In the genomic region with DNA sequence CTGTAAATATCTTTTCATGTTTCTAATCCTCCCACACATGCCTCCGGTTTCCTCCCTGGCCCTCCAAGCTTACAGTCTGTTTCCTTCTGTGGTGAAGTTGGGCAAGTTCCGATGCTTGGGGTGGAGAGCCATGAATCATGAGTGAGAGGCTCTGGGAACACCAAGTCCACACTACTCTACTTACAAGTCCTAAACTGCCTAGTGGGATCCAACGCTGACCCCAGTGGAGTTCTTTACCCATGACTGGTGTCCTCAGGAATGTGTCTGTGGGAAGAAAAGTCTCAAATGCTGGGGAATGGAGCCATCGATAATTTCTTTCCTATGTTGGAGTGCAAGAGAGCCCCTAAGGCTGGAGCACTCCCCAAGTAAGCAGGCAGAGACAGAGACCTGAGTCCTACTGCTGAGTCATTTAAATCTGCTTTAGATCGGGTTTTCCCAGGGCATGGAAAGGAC, we compare ENCODE assay signal across 8 cellular contexts.
A peak's percentile ranks its signal among the peaks of the same experiment; 100 is the strongest.
DNase-seq lines count a peak whose midpoint lies in the region; ATAC-seq and TF ChIP-seq lines count a peak whose summit lies in the region.

No MANE protein-coding gene starts in this region.

- peaks cover 9% of the 10 kb centered on the region for H3K4me1 Mint-ChIP-seq in activated T-helper 17 cell treated with anti-CD3 and anti-CD28 coated beads, Interleukin-2, amount 50 U/mL, for 72 hours
- H3K4me1 Mint-ChIP-seq in stimulated activated naive B cell treated with anti-CD40 and anti-IgM and Interleukin-4, amounts not matched to agents 10 μg/mL and 1 μg/mL and 100 μg/mL, for 72 hours: peaks cover 4 to 19% of the 10 kb centered on the region in 2 donors

- no peak overlapping the region for H3K4me3 Mint-ChIP-seq in activated T-helper 17 cell treated with anti-CD3 and anti-CD28 coated beads, Interleukin-2, amount 50 U/mL, for 72 hours
- H3K4me3 Mint-ChIP-seq in stimulated activated naive B cell treated with anti-CD40 and anti-IgM and Interleukin-4, amounts not matched to agents 10 μg/mL and 1 μg/mL and 100 μg/mL, for 72 hours: no peak overlapping the region

- H3K9me3 ChIP-seq in right atrium auricular region: no peaks in the 10 kb centered on the region

- peak; percentile 16 for ATAC-seq in activated T-helper 17 cell treated with anti-CD3 and anti-CD28 coated beads, Interleukin-2, amount 50 U/mL, for 72 hours (replicated peaks)
- peak; percentile 30 to 38 for ATAC-seq in stimulated activated naive B cell treated with anti-CD40 and anti-IgM and Interleukin-4, amounts not matched to agents 10 μg/mL and 1 μg/mL and 100 μg/mL, for 72 hours (replicated peaks)
- ATAC-seq in HG02885 (IDR thresholded peaks at IDR 0.05; ENCODE audit: poor library complexity, unreplicated experiment): no peak

- no peaks in the 10 kb centered on the region for H3K27me3 Mint-ChIP-seq in activated T-helper 17 cell treated with anti-CD3 and anti-CD28 coated beads, Interleukin-2, amount 50 U/mL, for 72 hours
- no peaks in the 10 kb centered on the region for H3K27me3 Mint-ChIP-seq in stimulated activated naive B cell treated with anti-CD40 and anti-IgM and Interleukin-4, amounts not matched to agents 10 μg/mL and 1 μg/mL and 100 μg/mL, for 72 hours

- no peaks in the 10 kb centered on the region for H3K36me3 Mint-ChIP-seq in activated T-helper 17 cell treated with anti-CD3 and anti-CD28 coated beads, Interleukin-2, amount 50 U/mL, for 72 hours (ENCODE audit: low read depth)
- H3K36me3 Mint-ChIP-seq in stimulated activated naive B cell treated with anti-CD40 and anti-IgM and Interleukin-4, amounts not matched to agents 10 μg/mL and 1 μg/mL and 100 μg/mL, for 72 hours: peaks cover 2 to 12% of the 10 kb centered on the region in 2 donors

- H3K4me1 ChIP-seq in right atrium auricular region: peaks cover 0 to 22% of the 10 kb centered on the region in 2 donors

- no peaks in the 10 kb centered on the region for H3K9me3 Mint-ChIP-seq in activated T-helper 17 cell treated with anti-CD3 and anti-CD28 coated beads, Interleukin-2, amount 50 U/mL, for 72 hours
- H3K9me3 Mint-ChIP-seq in stimulated activated naive B cell treated with anti-CD40 and anti-IgM and Interleukin-4, amounts not matched to agents 10 μg/mL and 1 μg/mL and 100 μg/mL, for 72 hours: peaks cover 0 to 3% of the 10 kb centered on the region in 2 donors

- peak; percentile 93 for DNase-seq in KG1 (lab: John Stamatoyannopoulos, UW)
- DNase-seq in right atrium auricular region (ENCODE audit: low spot score): peak; percentile 93
- DNase-seq in stimulated activated naive B cell treated with anti-CD40 and anti-IgM and Interleukin-4, amounts not matched to agents 10 μg/mL and 1 μg/mL and 100 μg/mL, for 72 hours: no peak
- no peak for DNase-seq in NCI-H510A treated with DMSO at 0.1 percent for 48 hours (lab: John Stamatoyannopoulos, UW)
- DNase-seq in NCI-H345 treated with DMSO at 0.1 percent for 48 hours (lab: John Stamatoyannopoulos, UW; ENCODE audit: unreplicated experiment): no peak
- DNase-seq in NCI-H2196 treated with DMSO at 0.1 percent for 48 hours (lab: John Stamatoyannopoulos, UW; ENCODE audit: unreplicated experiment): no peak

- peak overlapping the region; percentile 49 to 60 for H3K27ac ChIP-seq in right atrium auricular region

- H3K36me3 ChIP-seq in right atrium auricular region: no peaks in the 10 kb centered on the region

- H3K27me3 ChIP-seq in right atrium auricular region: no peaks in the 10 kb centered on the region

- TF ChIP-seq CTCF in right atrium auricular region (IDR thresholded peaks at IDR 0.05): no peak

- no peak overlapping the region for H3K27ac Mint-ChIP-seq in activated T-helper 17 cell treated with anti-CD3 and anti-CD28 coated beads, Interleukin-2, amount 50 U/mL, for 72 hours
- no peak overlapping the region for H3K27ac Mint-ChIP-seq in stimulated activated naive B cell treated with anti-CD40 and anti-IgM and Interleukin-4, amounts not matched to agents 10 μg/mL and 1 μg/mL and 100 μg/mL, for 72 hours

- no peak overlapping the region for H3K4me3 ChIP-seq in right atrium auricular region

Comparison
In these comparisons a context has a peak if more than half of its experiments do, and no peak if none do; other contexts are left out.
1. DNase-seq: peak in KG1 (single experiment) and right atrium auricular region (single experiment); none in stimulated activated naive B cell treated with anti-CD40 and anti-IgM and Interleukin-4, amounts not matched to agents 10 μg/mL and 1 μg/mL and 100 μg/mL, for 72 hours (single experiment), NCI-H510A treated with DMSO at 0.1 percent for 48 hours (single experiment), NCI-H345 treated with DMSO at 0.1 percent for 48 hours (single experiment) and NCI-H2196 treated with DMSO at 0.1 percent for 48 hours (single experiment).